ENCODE assay signal across 23 cellular contexts in genomic region chr20:48710341-48711043, GRCh38.
DNase-seq lines count a peak whose midpoint lies in the region; ATAC-seq lines count a peak whose summit lies in the region.
"Had no signal": no experiment of that assay in that cellular context is flagged by ENCODE, and none has a peak within 500 bp of the region (broad histone marks: within the 10 kb centered on the region; RNA-seq: fewer than 3 reads in every experiment).

No MANE protein-coding gene starts in this region.

- DNase-seq in stimulated activated naive CD8-positive, alpha-beta T cell treated with anti-CD3 and anti-CD28 coated beads, Interleukin-15, Interleukin-2, amounts not matched to agents 100 U/mL and 50 U/mL, for 24 hours, result no peak
- DNase-seq in caudate nucleus (lab: John Stamatoyannopoulos, UW) (no peak), NOMO-1 treated with DMSO at 0.1 percent for 48 hours (lab: John Stamatoyannopoulos, UW; ENCODE audit: unreplicated experiment) (no peak), midbrain (lab: John Stamatoyannopoulos, UW) (no peak), activated gamma-delta T cell (lab: John Stamatoyannopoulos, UW) (no peak)
- DNase-seq in natural killer cell treated with Interleukin-12 subunit alpha and Interleukin-12 subunit beta and Interleukin-15 and Interleukin-18, amount 100 ng/mL, for 72 hours (ENCODE audit: low spot score), result peak; percentile 51
- DNase-seq: activated CD4-positive, alpha-beta T cell treated with anti-CD3 and anti-CD28 coated beads for 4 hours; cortex of kidney; H7; lower lobe of right lung; NCI-H1048; NCI-H1930; NCI-H526 treated with DMSO at 0.1 percent for 48 hours; stimulated activated CD8-positive, alpha-beta memory T cell treated with anti-CD3 and anti-CD28 coated beads, Interleukin-4, amount 100 ng/mL, for 48 hours; upper lobe of right lung had no signal

- no peak overlapping the region for H3K4me3 Mint-ChIP-seq in stimulated activated naive CD8-positive, alpha-beta T cell treated with anti-CD3 and anti-CD28 coated beads, Interleukin-15, Interleukin-2, amounts not matched to agents 100 ng/mL and 50 ng/mL, for 24 hours
- no peak overlapping the region for H3K4me3 Mint-ChIP-seq in natural killer cell treated with Interleukin-12 subunit alpha and Interleukin-12 subunit beta and Interleukin-15 and Interleukin-18, amount 100 ng/mL, for 72 hours
- H3K4me3 Mint-ChIP-seq: brain; CD14-positive monocyte; neural progenitor cell; T-helper 1 cell treated with Interleukin-12 subunit alpha and Interleukin-12 subunit beta and Interleukin-4 antibody, amounts not matched to agents 30 μg/mL and 1 μg/mL, for 36 hours had no signal

- peak overlapping the region; percentile 67 for H3K27ac Mint-ChIP-seq in stimulated activated naive CD8-positive, alpha-beta T cell treated with anti-CD3 and anti-CD28 coated beads, Interleukin-15, Interleukin-2, amounts not matched to agents 100 ng/mL and 50 ng/mL, for 24 hours
- H3K27ac Mint-ChIP-seq in natural killer cell treated with Interleukin-12 subunit alpha and Interleukin-12 subunit beta and Interleukin-15 and Interleukin-18, amount 100 ng/mL, for 72 hours, result peak overlapping the region; percentile 51 to 100
- H3K27ac Mint-ChIP-seq: progenitor cell of endocrine pancreas; T-helper 1 cell treated with Interleukin-12 subunit alpha and Interleukin-12 subunit beta and Interleukin-4 antibody, amounts not matched to agents 30 μg/mL and 1 μg/mL, for 36 hours had no signal

- no peaks in the 10 kb centered on the region for H3K27me3 Mint-ChIP-seq in stimulated activated naive CD8-positive, alpha-beta T cell treated with anti-CD3 and anti-CD28 coated beads, Interleukin-15, Interleukin-2, amounts not matched to agents 100 ng/mL and 50 ng/mL, for 24 hours
- no peaks in the 10 kb centered on the region for H3K27me3 Mint-ChIP-seq in natural killer cell treated with Interleukin-12 subunit alpha and Interleukin-12 subunit beta and Interleukin-15 and Interleukin-18, amount 100 ng/mL, for 72 hours
- H3K27me3 Mint-ChIP-seq: brain, progenitor cell of endocrine pancreas had no signal

- H3K36me3 Mint-ChIP-seq in stimulated activated naive CD8-positive, alpha-beta T cell treated with anti-CD3 and anti-CD28 coated beads, Interleukin-15, Interleukin-2, amounts not matched to agents 100 ng/mL and 50 ng/mL, for 24 hours (ENCODE audit: low read depth), result peaks cover 51% of the 10 kb centered on the region
- peaks cover 11% of the 10 kb centered on the region for H3K36me3 Mint-ChIP-seq in natural killer cell treated with Interleukin-12 subunit alpha and Interleukin-12 subunit beta and Interleukin-15 and Interleukin-18, amount 100 ng/mL, for 72 hours

- peak overlapping the region; percentile 84 for H3K27ac ChIP-seq in caudate nucleus (ENCODE audit: low read depth, low read length)
- H3K27ac ChIP-seq: gastroesophageal sphincter, lower lobe of right lung, neural progenitor cell, upper lobe of right lung had no signal

- no peak for ATAC-seq in stimulated activated naive CD8-positive, alpha-beta T cell treated with anti-CD3 and anti-CD28 coated beads, Interleukin-15, Interleukin-2, amounts not matched to agents 100 U/mL and 50 U/mL, for 24 hours
- no peak for ATAC-seq in natural killer cell treated with Interleukin-12 subunit alpha and Interleukin-12 subunit beta and Interleukin-15 and Interleukin-18, amount 100 ng/mL, for 72 hours
- no peak for ATAC-seq in HG02642 (IDR thresholded peaks at IDR 0.05; ENCODE audit: poor library complexity, unreplicated experiment)
- ATAC-seq: gastroesophageal sphincter, lower lobe of right lung, upper lobe of right lung had no signal

- no peaks in the 10 kb centered on the region for H3K9me3 Mint-ChIP-seq in stimulated activated naive CD8-positive, alpha-beta T cell treated with anti-CD3 and anti-CD28 coated beads, Interleukin-15, Interleukin-2, amounts not matched to agents 100 ng/mL and 50 ng/mL, for 24 hours
- H3K9me3 Mint-ChIP-seq in natural killer cell treated with Interleukin-12 subunit alpha and Interleukin-12 subunit beta and Interleukin-15 and Interleukin-18, amount 100 ng/mL, for 72 hours, result no peaks in the 10 kb centered on the region
- H3K9me3 Mint-ChIP-seq: brain, neural progenitor cell had no signal

- peaks cover 71% of the 10 kb centered on the region for H3K4me1 Mint-ChIP-seq in stimulated activated naive CD8-positive, alpha-beta T cell treated with anti-CD3 and anti-CD28 coated beads, Interleukin-15, Interleukin-2, amounts not matched to agents 100 ng/mL and 50 ng/mL, for 24 hours (ENCODE audit: low read depth)
- peaks cover 72 to 78% of the 10 kb centered on the region in 2 donors for H3K4me1 Mint-ChIP-seq in natural killer cell treated with Interleukin-12 subunit alpha and Interleukin-12 subunit beta and Interleukin-15 and Interleukin-18, amount 100 ng/mL, for 72 hours (ENCODE audit: low read depth in 2 of 2)
